Comparison of ENCODE assay signal across 15 cellular contexts in genomic region chr11:93973322-93974051, GRCh38. TPM values are rescaled to one million over a fixed set of nuclear protein-coding genes. Genes with fewer than 3 reads are reported as not detected.
"Had no signal": no experiment of that assay in that cellular context is flagged by ENCODE, and none has a peak within 500 bp of the region (broad histone marks: within the 10 kb centered on the region; RNA-seq: fewer than 3 reads in every experiment).

No MANE protein-coding gene starts in this region.

RNA-seq across cellular contexts. Expression of gene HEPHL1, which starts 47.7 kb away (rescaled TPM):
- total RNA-seq: frontal cortex; glomerular endothelial cell; left lobe of liver; mesenteric fat pad; mononuclear cell; naive thymus-derived CD4-positive, alpha-beta T cell; osteoblast; pulmonary artery endothelial cell; right atrium auricular region; sigmoid colon; subcutaneous adipose tissue; thoracic aorta; transverse colon; urinary bladder had no signal
- polyA plus RNA-seq: heart left ventricle; naive thymus-derived CD4-positive, alpha-beta T cell; sigmoid colon; urinary bladder had no signal
